Comparison of ENCODE assay signal across 31 cellular contexts in genomic region chr9:113387560-113388230, GRCh38. TPM values are rescaled to one million over a fixed set of nuclear protein-coding genes. Genes with fewer than 3 reads are reported as not detected.
DNase-seq lines count a peak whose midpoint lies in the region; ATAC-seq, FAIRE-seq and TF ChIP-seq lines count a peak whose summit lies in the region.
"Had no signal": no experiment of that assay in that cellular context is flagged by ENCODE, and none has a peak within 500 bp of the region (broad histone marks: within the 10 kb centered on the region; RNA-seq: fewer than 3 reads in every experiment).

No MANE protein-coding gene starts in this region.

- TF ChIP-seq CTCF in A549 (IDR thresholded peaks at IDR 0.05), result no peak
- no peak for TF ChIP-seq CTCF in neural progenitor cell (IDR thresholded peaks at IDR 0.05)

- no peaks in the 10 kb centered on the region for H4K20me1 ChIP-seq in neural progenitor cell (ENCODE audit: low read depth)

- no peak overlapping the region for H3K27ac Mint-ChIP-seq in neural progenitor cell
- H3K27ac Mint-ChIP-seq: activated B cell treated with CpG ODN at 0.5 μM for 24 hours; activated CD4-positive, alpha-beta memory T cell treated with anti-CD3 and anti-CD28 coated beads, Interleukin-2, amount 10 ng/mL, durations not matched to agents 7 days and 5 days; T-helper 2 cell treated with Interferon-gamma antibody and Interleukin-4, amounts not matched to agents 5 μg/mL and 100 μg/mL, for 36 hours had no signal

- ATAC-seq in A549 (peak; percentile 35 to 49; a peak in 2 of 6 replicates), left colon (peak; percentile 75), GM21360 (IDR thresholded peaks at IDR 0.05; ENCODE audit: unreplicated experiment) (no peak)
- ATAC-seq: GM12878; naive thymus-derived CD4-positive, alpha-beta T cell had no signal

- no peak for TF ChIP-seq RAD21 in A549 (conservative IDR thresholded peaks at IDR 0.05 in 1 of 2, IDR thresholded peaks at IDR 0.05 in 1 of 2)

- H3K79me2 ChIP-seq in neural progenitor cell (ENCODE audit: low read depth), result no peaks in the 10 kb centered on the region

- POLR2A ChIA-PET in A549 (lab: Yijun Ruan, JAX), result interaction anchor here (1.0 kb wide), 2 partner anchors 11 to 22 kb away, joined by 3 to 4 read pairs; partner anchors contain the start of genes C9orf43, HDHD3 and POLE3

- TF ChIP-seq EP300 in A549 (IDR thresholded peaks at IDR 0.05), result no peak

- DNase-seq in A549 (ENCODE audit: low read depth in 1 of 2, low spot score in 1 of 2), result no peak
- DNase-seq in left colon, result peak; percentile 66 to 74
- no peak for DNase-seq in neural progenitor cell (ENCODE audit: low spot score)
- DNase-seq in NK-92 (lab: John Stamatoyannopoulos, UW; ENCODE audit: unreplicated experiment), result no peak
- no peak for DNase-seq in Ammon's horn (ENCODE audit: low spot score)
- DNase-seq in activated CD8-positive, alpha-beta memory T cell treated with anti-CD3 and anti-CD28 coated beads, Interleukin-2, amount 50 U/mL, for 48 hours, result no peak
- DNase-seq: activated B cell treated with CpG ODN at 0.5 μM for 24 hours; activated CD4-positive, alpha-beta memory T cell treated with anti-CD3 and anti-CD28 coated beads, Interleukin-2, amount 10 ng/mL, durations not matched to agents 7 days and 5 days; foreskin fibroblast; Kasumi-1; naive thymus-derived CD4-positive, alpha-beta T cell; NCI-H1092; NCI-H2029 treated with DMSO at 0.1 percent for 48 hours; NCI-H446; NK-92 treated with Interleukin-12 subunit alpha and Interleukin-12 subunit beta, amount 100 ng/mL, for 24 hours; RPMI8226; SK-N-SH; stimulated activated CD4-positive, alpha-beta T cell treated with anti-CD3 and anti-CD28 coated beads, Interleukin-2, amount 100 ng/mL, for 24 hours; stimulated activated naive CD4-positive, alpha-beta T cell treated with Interleukin-2 at 50 U/mL for 16 hours had no signal

- H3K4me2 ChIP-seq in A549 (no peak overlapping the region), neural progenitor cell (no peak overlapping the region)
- H3K4me2 ChIP-seq: SK-N-SH had no signal

- peak overlapping the region; percentile 8 for H3K4me3 Mint-ChIP-seq in neural progenitor cell
- H3K4me3 Mint-ChIP-seq: activated B cell treated with CpG ODN at 0.5 μM for 24 hours; activated CD4-positive, alpha-beta memory T cell treated with anti-CD3 and anti-CD28 coated beads, Interleukin-2, amount 10 ng/mL, durations not matched to agents 7 days and 5 days; CD14-positive monocyte; naive thymus-derived CD4-positive, alpha-beta T cell; T-helper 2 cell treated with Interferon-gamma antibody and Interleukin-4, amounts not matched to agents 5 μg/mL and 100 μg/mL, for 36 hours had no signal

- no peak overlapping the region for H3K4me3 ChIP-seq in A549
- H3K4me3 ChIP-seq in neural progenitor cell, result no peak overlapping the region
- H3K4me3 ChIP-seq: dorsolateral prefrontal cortex, GM12878, lung had no signal

- H3K4me1 Mint-ChIP-seq in neural progenitor cell, result no peaks in the 10 kb centered on the region
- H3K4me1 Mint-ChIP-seq: activated B cell treated with CpG ODN at 0.5 μM for 24 hours; activated CD4-positive, alpha-beta memory T cell treated with anti-CD3 and anti-CD28 coated beads, Interleukin-2, amount 10 ng/mL, durations not matched to agents 7 days and 5 days had no signal

- H3K27ac ChIP-seq in A549, result no peak overlapping the region
- H3K27ac ChIP-seq in KOPT-K1 (ENCODE audit: low read depth, low read length, poor library complexity, severe bottlenecking), result peak overlapping the region; percentile 36
- no peak overlapping the region for H3K27ac ChIP-seq in neural progenitor cell
- H3K27ac ChIP-seq: dorsolateral prefrontal cortex, epithelial cell of prostate had no signal

- no peaks in the 10 kb centered on the region for H3K9me3 Mint-ChIP-seq in neural progenitor cell
- H3K9me3 Mint-ChIP-seq: activated B cell treated with CpG ODN at 0.5 μM for 24 hours; activated CD4-positive, alpha-beta memory T cell treated with anti-CD3 and anti-CD28 coated beads, Interleukin-2, amount 10 ng/mL, durations not matched to agents 7 days and 5 days; naive thymus-derived CD4-positive, alpha-beta T cell; T-helper 2 cell treated with Interferon-gamma antibody and Interleukin-4, amounts not matched to agents 5 μg/mL and 100 μg/mL, for 36 hours had no signal

- no peak overlapping the region for H3K9ac ChIP-seq in neural progenitor cell
- H3K9ac ChIP-seq: SK-N-SH had no signal

- CTCF ChIA-PET in A549 (lab: Yijun Ruan, JAX), result interaction anchor here (1.0 to 8.2 kb wide), 4 partner anchors 14 to 78 kb away, joined by 3 to 51 read pairs (median 3); partner anchors contain the start of gene ALAD

- intact Hi-C loops in left colon (cut with DNase I, micrococcal nuclease), result no loop called here

- no peak overlapping the region for H2AFZ ChIP-seq in neural progenitor cell (replicated peaks)

- H3K36me3 ChIP-seq in KOPT-K1 (ENCODE audit: insufficient read depth, low read length) (peaks cover 51% of the 10 kb centered on the region), neural progenitor cell (no peaks in the 10 kb centered on the region)

- H3K27me3 Mint-ChIP-seq in neural progenitor cell (ENCODE audit: insufficient read depth, low read depth), result peaks cover 10% of the 10 kb centered on the region
- H3K27me3 Mint-ChIP-seq: activated B cell treated with CpG ODN at 0.5 μM for 24 hours; activated CD4-positive, alpha-beta memory T cell treated with anti-CD3 and anti-CD28 coated beads, Interleukin-2, amount 10 ng/mL, durations not matched to agents 7 days and 5 days; naive thymus-derived CD4-positive, alpha-beta T cell had no signal

- H3K36me3 Mint-ChIP-seq in neural progenitor cell, result peaks cover 18% of the 10 kb centered on the region

- H3K9me3 ChIP-seq in A549, result no peaks in the 10 kb centered on the region
- no peaks in the 10 kb centered on the region for H3K9me3 ChIP-seq in KOPT-K1 (ENCODE audit: insufficient read depth, low read length, poor library complexity, severe bottlenecking)
- no peaks in the 10 kb centered on the region for H3K9me3 ChIP-seq in neural progenitor cell (ENCODE audit: low read depth)
- H3K9me3 ChIP-seq: SK-N-SH had no signal

- no peaks in the 10 kb centered on the region for H3F3A ChIP-seq in neural progenitor cell (ENCODE audit: low read depth)

- no peak for TF ChIP-seq POLR2A in A549 (IDR thresholded peaks at IDR 0.05; ENCODE audit: low read length)

- WGBS in A549 (ENCODE audit: missing lambda C conversion rate), result 59% methylated on average over 8 of the region's 9 CpGs

- no peaks in the 10 kb centered on the region for H3K27me3 ChIP-seq in neural progenitor cell
- H3K27me3 ChIP-seq: dorsolateral prefrontal cortex had no signal

- H3K4me1 ChIP-seq in A549, result 0 out of 3 replicates have a peak, but pooled peaks cover 4% of the 10 kb centered on the region
- no peaks in the 10 kb centered on the region for H3K4me1 ChIP-seq in neural progenitor cell

- no peak for FAIRE-seq in A549 (lab: Jason Lieb, UNC)
- FAIRE-seq: GM12878, GM19239 had no signal

TF ChIP-seq in A549, 52 proteins besides CTCF, POLR2A, EP300 and RAD21 (continues in another document):
- TF ChIP-seq, protein P1, sequence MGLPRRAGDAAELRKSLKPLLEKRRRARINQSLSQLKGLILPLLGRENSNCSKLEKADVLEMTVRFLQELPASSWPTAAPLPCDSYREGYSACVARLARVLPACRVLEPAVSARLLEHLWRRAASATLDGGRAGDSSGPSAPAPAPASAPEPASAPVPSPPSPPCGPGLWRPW (IDR thresholded peaks at IDR 0.05), result no peak
- no peak for TF ChIP-seq POLR2AphosphoS2 (conservative IDR thresholded peaks at IDR 0.05; ENCODE audit: low read length)

RNA-seq across cellular contexts. Expression of gene HDHD3, which starts 10.9 kb away (rescaled TPM):
- polyA plus RNA-seq in A549 (2011; rRNA removed), result 17.5 and 22.2 TPM in 2 replicates
- 29.8 and 35.9 TPM in 2 replicates for polyA plus RNA-seq in A549 (2012; cell fraction: cytosol; rRNA removed)
- 51.2 and 52.4 TPM in 2 replicates for polyA plus RNA-seq in A549 (2012; cell fraction: nucleus; rRNA removed)
- 17.0 to 22.6 TPM (median 21.0 TPM) in 3 replicates for polyA plus RNA-seq in A549 (2017; fragmentation: RNase III; extraction: RNeasy Plus Mini Kit Qiagen cat#74134 plus additional on column Dnase treatment)
- polyA minus RNA-seq in A549 (2011; rRNA and poly(A)+ RNA removed), result 18.6 and 25.0 TPM in 2 replicates
- 100 to 1,000 TPM; 143 to 156 TPM for total RNA-seq in left colon
- 9.8 and 18.0 TPM in 2 replicates for total RNA-seq in neural progenitor cell (ENCODE audit: low replicate concordance)

RNA-seq across cellular contexts. Expression of gene ALAD, which starts 13.4 kb away (rescaled TPM):
- 5.7 and 9.5 TPM in 2 replicates for polyA plus RNA-seq in A549 (2011; rRNA removed)
- 6.6 and 7.9 TPM in 2 replicates for polyA plus RNA-seq in A549 (2012; cell fraction: cytosol; rRNA removed)
- polyA plus RNA-seq in A549 (2012; cell fraction: nucleus; rRNA removed), result 13.6 and 18.5 TPM in 2 replicates
- polyA plus RNA-seq in A549 (2017; fragmentation: RNase III; extraction: RNeasy Plus Mini Kit Qiagen cat#74134 plus additional on column Dnase treatment), result 15.6 to 19.6 TPM (median 18.5 TPM) in 3 replicates
- 6.2 and 10.8 TPM in 2 replicates for polyA minus RNA-seq in A549 (2011; rRNA and poly(A)+ RNA removed)
- 10 to 100 TPM; 58.8 to 64.1 TPM for total RNA-seq in left colon
- 17.4 and 20.8 TPM in 2 replicates for total RNA-seq in neural progenitor cell (ENCODE audit: low replicate concordance)

RNA-seq across cellular contexts. Expression of gene POLE3, which starts 22.8 kb away (rescaled TPM):
- polyA plus RNA-seq in A549 (2011; rRNA removed) (129 and 143 TPM in 2 replicates), A549 (2017; fragmentation: RNase III; extraction: RNeasy Plus Mini Kit Qiagen cat#74134 plus additional on column Dnase treatment) (92.2 to 99.8 TPM (median 95.9 TPM) in 3 replicates)
- 80.0 and 85.8 TPM in 2 replicates for polyA plus RNA-seq in A549 (2012; cell fraction: cytosol; rRNA removed)
- polyA plus RNA-seq in A549 (2012; cell fraction: nucleus; rRNA removed), result 58.3 and 66.1 TPM in 2 replicates
- 34.2 and 38.5 TPM in 2 replicates for polyA minus RNA-seq in A549 (2011; rRNA and poly(A)+ RNA removed)
- total RNA-seq in left colon (10 to 100 TPM; 19.5 to 23.3 TPM), neural progenitor cell (ENCODE audit: low replicate concordance) (48.2 and 57.8 TPM in 2 replicates)

RNA-seq across cellular contexts. Expression of gene C9orf43, which starts 22.9 kb away (rescaled TPM):
- 0.89 and 1.0 TPM in 2 replicates for polyA plus RNA-seq in A549 (2011; rRNA removed)
- 0.41 and 0.60 TPM in 2 replicates for polyA plus RNA-seq in A549 (2012; cell fraction: cytosol; rRNA removed)
- polyA plus RNA-seq in A549 (2012; cell fraction: nucleus; rRNA removed), result 0.20 and 0.26 TPM in 2 replicates
- 0.50 to 1.1 TPM (median 0.85 TPM) in 3 replicates for polyA plus RNA-seq in A549 (2017; fragmentation: RNase III; extraction: RNeasy Plus Mini Kit Qiagen cat#74134 plus additional on column Dnase treatment)
- polyA minus RNA-seq in A549 (2011; rRNA and poly(A)+ RNA removed), result 0.37 and 1.5 TPM in 2 replicates
- under 1 TPM; 0.11 to 0.21 TPM for total RNA-seq in left colon
- total RNA-seq in neural progenitor cell (ENCODE audit: low replicate concordance), result 0.50 and 1.3 TPM in 2 replicates
- polyA plus RNA-seq: CD14-positive monocyte had no signal

RNA-seq across cellular contexts. Expression of gene BSPRY, which starts 38.4 kb away (rescaled TPM):
- polyA plus RNA-seq in A549 (2011; rRNA removed) (0.06 and 0.07 TPM in 2 replicates), A549 (2017; fragmentation: RNase III; extraction: RNeasy Plus Mini Kit Qiagen cat#74134 plus additional on column Dnase treatment) (0.04 to 0.05 TPM in 2 of 3 replicates, not detected in the other)
- polyA plus RNA-seq in A549 (2012; cell fraction: cytosol; rRNA removed), result 0.04 and 0.05 TPM in 2 replicates
- polyA plus RNA-seq in A549 (2012; cell fraction: nucleus; rRNA removed), result 0.05 and 0.11 TPM in 2 replicates
- polyA minus RNA-seq in A549 (2011; rRNA and poly(A)+ RNA removed), result 0.21 TPM in 1 of 2 replicates, not detected in the other
- total RNA-seq in left colon (10 to 100 TPM; 32.6 to 39.9 TPM), neural progenitor cell (ENCODE audit: low replicate concordance) (0.25 and 0.58 TPM in 2 replicates)
- total RNA-seq: A673, H4, HT1080 had no signal
- polyA plus RNA-seq: SK-N-SH had no signal

Comparison
In these comparisons a context has a peak if more than half of its experiments do, and no peak if none do; other contexts are left out.
1. DNase-seq: peak in left colon (2 of 2); none in A549 (0 of 2), neural progenitor cell (single experiment), NK-92 (single experiment), Ammon's horn (single experiment) and activated CD8-positive, alpha-beta memory T cell treated with anti-CD3 and anti-CD28 coated beads, Interleukin-2, amount 50 U/mL, for 48 hours (single experiment).